In genomic region chr11:17510507-17511206, GRCh38 we compare ENCODE assay signal across 22 cellular contexts. TPM values are rescaled to one million over a fixed set of nuclear protein-coding genes. Genes with fewer than 3 reads are reported as not detected.
"Had no signal": no experiment of that assay in that cellular context is flagged by ENCODE, and none has a peak within 500 bp of the region (broad histone marks: within the 10 kb centered on the region; RNA-seq: fewer than 3 reads in every experiment).

No MANE protein-coding gene starts in this region.

- H3K27me3 ChIP-seq: esophagus muscularis mucosa, heart left ventricle, neural progenitor cell, ovary, right atrium auricular region had no signal

- FAIRE-seq: endometrium had no signal

- H3K36me3 ChIP-seq: esophagus muscularis mucosa, heart left ventricle, neural progenitor cell, ovary, right atrium auricular region had no signal

- ATAC-seq: heart left ventricle; left colon; left ventricle myocardium superior; natural killer cell treated with Interleukin-12 subunit alpha and Interleukin-12 subunit beta and Interleukin-15 and Interleukin-18, amount 100 ng/mL, for 72 hours had no signal

- DNase-seq: effector memory CD4-positive, alpha-beta T cell; foreskin fibroblast; heart left ventricle; hippocampal formation; left colon; left ventricle myocardium superior; mesenchymal stem cell; midbrain; nucleus accumbens; ovary; stimulated activated CD4-positive, alpha-beta T cell treated with anti-CD3 and anti-CD28 coated beads, Interleukin-2, amount 100 ng/mL, for 48 hours; stimulated activated naive CD4-positive, alpha-beta T cell treated with Interleukin-2 at 50 U/mL for 16 hours had no signal

- H3K9me3 ChIP-seq: esophagus muscularis mucosa, heart left ventricle, ovary, right atrium auricular region had no signal

- H3K27ac ChIP-seq: epithelial cell of prostate, esophagus muscularis mucosa, heart left ventricle, neural progenitor cell, ovary, right atrium auricular region had no signal

- H3K4me1 ChIP-seq: neural progenitor cell had no signal

- H3K4me3 ChIP-seq: esophagus muscularis mucosa, heart left ventricle, lung, neural progenitor cell, ovary, right atrium auricular region, smooth muscle cell had no signal

RNA-seq across cellular contexts. Expression of gene USH1C, which starts 33.6 kb away (rescaled TPM):
- total RNA-seq: esophagus muscularis mucosa; natural killer cell treated with Interleukin-12 subunit alpha and Interleukin-12 subunit beta and Interleukin-15 and Interleukin-18, amount 100 ng/mL, for 72 hours; right atrium auricular region; smooth muscle cell had no signal
- polyA plus RNA-seq: smooth muscle cell had no signal

RNA-seq across cellular contexts. Expression of gene ABCC8, which starts 34.0 kb away (rescaled TPM):
- total RNA-seq: kidney epithelial cell; natural killer cell treated with Interleukin-12 subunit alpha and Interleukin-12 subunit beta and Interleukin-15 and Interleukin-18, amount 100 ng/mL, for 72 hours; smooth muscle cell had no signal
- polyA plus RNA-seq: smooth muscle cell had no signal

RNA-seq across cellular contexts. Expression of gene OTOG, which starts 36.4 kb away (rescaled TPM):
- total RNA-seq: esophagus muscularis mucosa; heart left ventricle; kidney epithelial cell; left colon; left ventricle myocardium superior; natural killer cell treated with Interleukin-12 subunit alpha and Interleukin-12 subunit beta and Interleukin-15 and Interleukin-18, amount 100 ng/mL, for 72 hours; ovary; posterior vena cava; right atrium auricular region; smooth muscle cell had no signal
- polyA plus RNA-seq: heart left ventricle, lung, ovary, smooth muscle cell had no signal
